In the genomic region with DNA sequence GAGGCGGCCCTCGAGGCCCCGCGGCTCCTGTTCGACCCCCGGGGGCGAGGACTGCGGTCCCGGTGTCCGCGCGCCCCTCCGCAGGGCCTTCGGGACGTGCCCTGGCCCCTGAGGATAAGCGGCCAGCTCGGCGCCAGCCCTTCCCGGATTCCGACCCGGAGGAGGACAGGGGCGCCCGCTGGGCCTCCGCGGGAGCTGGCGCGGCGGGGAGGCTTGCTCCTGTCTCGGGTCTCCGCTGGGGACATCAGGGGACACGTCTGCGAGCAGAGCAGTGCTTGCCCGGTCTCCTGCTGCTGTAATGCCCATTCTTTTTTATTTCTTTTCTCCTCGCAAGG, we compare ENCODE assay signal across 8 cellular contexts. TPM values are rescaled to one million over a fixed set of nuclear protein-coding genes. Genes with fewer than 3 reads are reported as not detected.
A peak's percentile ranks its signal among the peaks of the same experiment; 100 is the strongest.
DNase-seq lines count a peak whose midpoint lies in the region; ATAC-seq and TF ChIP-seq lines count a peak whose summit lies in the region.

No MANE protein-coding gene starts in this region.

- in situ Hi-C loops in astrocyte of the cerebellum (cut with HindIII; ENCODE audit: low sequenced_read_pairs), result no loop called here

- H3K9me3 ChIP-seq in iPS-18c (ENCODE audit: control insufficient read depth, insufficient read depth, low read length), result no peaks in the 10 kb centered on the region

- peak; percentile 9 for ATAC-seq in GM18868 (IDR thresholded peaks at IDR 0.05; ENCODE audit: unreplicated experiment)
- ATAC-seq in HG03103 (IDR thresholded peaks at IDR 0.05; ENCODE audit: low read depth, unreplicated experiment), result peak; percentile 18

- peak; percentile 1 for DNase-seq in A172 (ENCODE audit: low spot score)
- DNase-seq in RPMI8226, result peak; percentile 39
- no peak for DNase-seq in astrocyte of the cerebellum (ENCODE audit: low read depth)
- DNase-seq in stimulated activated CD4-positive, alpha-beta T cell treated with anti-CD3 and anti-CD28 coated beads, Interleukin-12 subunit alpha, Interleukin-12 subunit beta, amount 100 ng/mL, for 48 hours (ENCODE audit: low read depth in 2 of 3, low spot score in 1 of 3), result peak in 2 of 3 donors; percentile 11 to 40
- DNase-seq in NCI-H446 (lab: John Stamatoyannopoulos, UW), result no peak

- H3K4me3 ChIP-seq in astrocyte of the cerebellum (ENCODE audit: low read depth, low read length), result peak overlapping the region; percentile 68
- peak overlapping the region; percentile 74 for H3K4me3 ChIP-seq in iPS-18c (ENCODE audit: insufficient read depth, low read depth, low read length)

- no peak for TF ChIP-seq CTCF in astrocyte of the cerebellum (IDR thresholded peaks at IDR 0.05; ENCODE audit: low read depth, low read length, missing control alignments)

RNA-seq across cellular contexts. Expression of gene B3GLCT, which starts 0.8 kb away (rescaled TPM):
- total RNA-seq in A172 (2014; rRNA removed; shearing (Covaris generic)), result 16.7 and 20.0 TPM in 2 replicates

RNA-seq across cellular contexts. Expression of gene HSPH1, which starts 38.9 kb away (rescaled TPM):
- 93.9 and 129 TPM in 2 replicates for total RNA-seq in A172 (2014; rRNA removed; shearing (Covaris generic))

Comparison
In these comparisons a context has a peak if more than half of its experiments do, and no peak if none do; other contexts are left out.
1. DNase-seq: peak in A172 (single experiment), RPMI8226 (single experiment) and stimulated activated CD4-positive, alpha-beta T cell treated with anti-CD3 and anti-CD28 coated beads, Interleukin-12 subunit alpha, Interleukin-12 subunit beta, amount 100 ng/mL, for 48 hours (2 of 3); none in astrocyte of the cerebellum (single experiment) and NCI-H446 (0 of 2).